16 cellular contexts compared by ENCODE assay signal in genomic region chrX:13082286-13083065, GRCh38. TPM values are rescaled to one million over a fixed set of nuclear protein-coding genes. Genes with fewer than 3 reads are reported as not detected.
A peak's percentile ranks its signal among the peaks of the same experiment; 100 is the strongest.
DNase-seq lines count a peak whose midpoint lies in the region; ATAC-seq, FAIRE-seq and TF ChIP-seq lines count a peak whose summit lies in the region.
"Had no signal": no experiment of that assay in that cellular context is flagged by ENCODE, and none has a peak within 500 bp of the region (broad histone marks: within the 10 kb centered on the region; RNA-seq: fewer than 3 reads in every experiment).

No MANE protein-coding gene starts in this region.

- H3F3A ChIP-seq in neural progenitor cell (ENCODE audit: low read depth): no peaks in the 10 kb centered on the region

- no peak overlapping the region for H3K4me2 ChIP-seq in astrocyte (ENCODE audit: low read length)
- H3K4me2 ChIP-seq in neural progenitor cell: no peak overlapping the region

- H3K9ac ChIP-seq in astrocyte (ENCODE audit: low read length): no peak overlapping the region
- no peak overlapping the region for H3K9ac ChIP-seq in neural progenitor cell

- H3K27me3 Mint-ChIP-seq in astrocyte (ENCODE audit: low read depth, unreplicated experiment): no peaks in the 10 kb centered on the region
- H3K27me3 Mint-ChIP-seq in neural progenitor cell (ENCODE audit: insufficient read depth, low read depth): peaks cover under 1% of the 10 kb centered on the region

- H3K4me3 ChIP-seq in astrocyte (ENCODE audit: insufficient read depth, low read depth, low read length) (no peak overlapping the region), neural progenitor cell (no peak overlapping the region)

- FAIRE-seq in astrocyte (lab: Jason Lieb, UNC): peak; percentile 58
- FAIRE-seq: H1 had no signal

- H3K27me3 ChIP-seq in astrocyte (ENCODE audit: insufficient read depth, low read length) (no peaks in the 10 kb centered on the region), neural progenitor cell (no peaks in the 10 kb centered on the region)

- no peak for ATAC-seq in GM19452 (IDR thresholded peaks at IDR 0.05; ENCODE audit: unreplicated experiment)
- ATAC-seq in GM19397 (IDR thresholded peaks at IDR 0.05; ENCODE audit: unreplicated experiment): no peak

- no peaks in the 10 kb centered on the region for H3K36me3 Mint-ChIP-seq in astrocyte (ENCODE audit: low read depth, unreplicated experiment)
- no peaks in the 10 kb centered on the region for H3K36me3 Mint-ChIP-seq in neural progenitor cell

- H3K9me3 Mint-ChIP-seq in astrocyte (ENCODE audit: unreplicated experiment) (no peaks in the 10 kb centered on the region), neural progenitor cell (peaks cover 6% of the 10 kb centered on the region)

- DNase-seq in EH (ENCODE audit: low read depth) (peak; percentile 27), KG1 (lab: John Stamatoyannopoulos, UW) (peak; percentile 1), astrocyte (ENCODE audit: low read depth) (no peak), neural progenitor cell (ENCODE audit: low spot score) (no peak), G401 (ENCODE audit: low spot score) (no peak), amygdala (lab: John Stamatoyannopoulos, UW) (no peak)
- DNase-seq: dermis blood vessel endothelial cell; DMS79; NCI-H524; stimulated activated CD4-positive, alpha-beta T cell treated with anti-CD3 and anti-CD28 coated beads, Interleukin-12 subunit alpha, Interleukin-12 subunit beta, amount 100 ng/mL, for 4 hours had no signal

- in situ Hi-C loops in G401 (cut with HindIII; ENCODE audit: low sequenced_read_pairs): no loop called here

- H3K4me1 ChIP-seq in astrocyte (ENCODE audit: insufficient read depth, low read length) (peaks cover 5% of the 10 kb centered on the region), neural progenitor cell (peaks cover 5% of the 10 kb centered on the region)

- H4K20me1 ChIP-seq in astrocyte (ENCODE audit: insufficient read depth, low read length) (no peaks in the 10 kb centered on the region), neural progenitor cell (ENCODE audit: low read depth) (no peaks in the 10 kb centered on the region)

- H2AFZ ChIP-seq in astrocyte (ENCODE audit: low read depth, low read length) (no peak overlapping the region), neural progenitor cell (replicated peaks) (peak overlapping the region; percentile 31)

- H3K4me3 Mint-ChIP-seq in astrocyte (ENCODE audit: unreplicated experiment) (no peak overlapping the region), neural progenitor cell (no peak overlapping the region)

- peaks cover 14% of the 10 kb centered on the region for H3K4me1 Mint-ChIP-seq in astrocyte (ENCODE audit: low read depth, unreplicated experiment)
- peaks cover 20% of the 10 kb centered on the region for H3K4me1 Mint-ChIP-seq in neural progenitor cell

- H3K36me3 ChIP-seq in astrocyte (ENCODE audit: insufficient read depth, low read length) (no peaks in the 10 kb centered on the region), neural progenitor cell (no peaks in the 10 kb centered on the region)

- H3K9me3 ChIP-seq in astrocyte (ENCODE audit: insufficient read depth, low read depth, low read length) (no peaks in the 10 kb centered on the region), neural progenitor cell (ENCODE audit: low read depth) (no peaks in the 10 kb centered on the region)

- H3K27ac Mint-ChIP-seq in astrocyte (ENCODE audit: unreplicated experiment) (peak overlapping the region; percentile 63), neural progenitor cell (no peak overlapping the region)

- H3K27ac ChIP-seq in astrocyte (ENCODE audit: low read depth, low read length) (no peak overlapping the region), neural progenitor cell (no peak overlapping the region)

- TF ChIP-seq CTCF in astrocyte (IDR thresholded peaks at IDR 0.05; ENCODE audit: insufficient read depth, low read depth, low read length): no peak
- no peak for TF ChIP-seq CTCF in neural progenitor cell (IDR thresholded peaks at IDR 0.05)

- H3K79me2 ChIP-seq in astrocyte (ENCODE audit: insufficient read depth, low read length) (no peaks in the 10 kb centered on the region), neural progenitor cell (ENCODE audit: low read depth) (no peaks in the 10 kb centered on the region)

RNA-seq across cellular contexts. Expression of gene FAM9C, which starts 38.1 kb away (rescaled TPM):
- total RNA-seq in astrocyte (0.16 TPM in 1 of 2 replicates, not detected in the other), neural progenitor cell (ENCODE audit: low replicate concordance) (not detected in 2 replicates)
- not detected in 2 replicates for total RNA-seq in G401 (2014; rRNA removed; shearing (Covaris generic))
- total RNA-seq: dermis blood vessel endothelial cell, glomerular endothelial cell, H1, MCF 10A, mononuclear cell had no signal

Comparison
In these comparisons a context has a peak if more than half of its experiments do, and no peak if none do; other contexts are left out.
1. DNase-seq: peak in EH (single experiment) and KG1 (single experiment); none in astrocyte (single experiment), neural progenitor cell (single experiment), G401 (single experiment) and amygdala (0 of 56).